18 cellular contexts compared by ENCODE assay signal in the genomic region with DNA sequence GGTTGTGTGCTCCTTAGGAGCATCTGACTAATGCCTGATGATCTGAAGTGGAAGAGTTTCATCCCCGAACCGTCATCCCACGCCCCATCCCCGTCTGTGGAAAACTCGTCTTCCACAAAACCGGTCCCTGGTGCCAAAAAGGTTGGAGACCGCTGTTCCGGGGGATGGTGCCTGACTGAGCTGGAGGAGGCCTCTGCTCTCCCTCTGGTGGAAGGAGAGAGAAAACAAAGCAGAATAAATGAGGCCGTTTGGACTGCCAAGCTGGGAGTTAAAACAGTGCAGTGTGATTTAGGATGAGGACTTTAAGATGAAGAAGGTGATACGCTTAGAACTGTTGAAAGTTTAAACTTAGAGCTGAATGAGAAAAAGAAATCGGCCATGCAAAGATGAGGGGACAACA. TPM values are rescaled to one million over a fixed set of nuclear protein-coding genes. Genes with fewer than 3 reads are reported as not detected.
"Had no signal": no experiment of that assay in that cellular context is flagged by ENCODE, and none has a peak within 500 bp of the region (broad histone marks: within the 10 kb centered on the region; RNA-seq: fewer than 3 reads in every experiment).

No MANE protein-coding gene starts in this region.

RNA-seq across cellular contexts. Expression of a gene that starts 14.6 kb away (rescaled TPM):
- total RNA-seq: natural killer cell, occipital lobe, osteoblast, ovary, progenitor cell of endocrine pancreas, psoas muscle, renal cortical epithelial cell, right cardiac atrium, right lobe of liver, smooth muscle cell, spleen, suprapubic skin, transverse colon, upper lobe of right lung, urinary bladder had no signal
- polyA plus RNA-seq: neural cell, psoas muscle, right cardiac atrium, smooth muscle cell, spleen, thymus, urinary bladder had no signal

RNA-seq across cellular contexts. Expression of a gene that starts 19.7 kb away (rescaled TPM):
- total RNA-seq: natural killer cell, occipital lobe, progenitor cell of endocrine pancreas, renal cortical epithelial cell, right cardiac atrium, right lobe of liver, smooth muscle cell, suprapubic skin, transverse colon, upper lobe of right lung, urinary bladder, uterus had no signal
- polyA plus RNA-seq: neural cell, right cardiac atrium, smooth muscle cell, urinary bladder had no signal

RNA-seq across cellular contexts. Expression of a gene that starts 48.7 kb away (rescaled TPM):
- total RNA-seq: natural killer cell, occipital lobe, osteoblast, progenitor cell of endocrine pancreas, psoas muscle, renal cortical epithelial cell, right cardiac atrium, right lobe of liver, smooth muscle cell, spleen, suprapubic skin, transverse colon, upper lobe of right lung, urinary bladder, uterus had no signal
- polyA plus RNA-seq: neural cell, psoas muscle, right cardiac atrium, smooth muscle cell, spleen, urinary bladder had no signal
